In the genomic region with DNA sequence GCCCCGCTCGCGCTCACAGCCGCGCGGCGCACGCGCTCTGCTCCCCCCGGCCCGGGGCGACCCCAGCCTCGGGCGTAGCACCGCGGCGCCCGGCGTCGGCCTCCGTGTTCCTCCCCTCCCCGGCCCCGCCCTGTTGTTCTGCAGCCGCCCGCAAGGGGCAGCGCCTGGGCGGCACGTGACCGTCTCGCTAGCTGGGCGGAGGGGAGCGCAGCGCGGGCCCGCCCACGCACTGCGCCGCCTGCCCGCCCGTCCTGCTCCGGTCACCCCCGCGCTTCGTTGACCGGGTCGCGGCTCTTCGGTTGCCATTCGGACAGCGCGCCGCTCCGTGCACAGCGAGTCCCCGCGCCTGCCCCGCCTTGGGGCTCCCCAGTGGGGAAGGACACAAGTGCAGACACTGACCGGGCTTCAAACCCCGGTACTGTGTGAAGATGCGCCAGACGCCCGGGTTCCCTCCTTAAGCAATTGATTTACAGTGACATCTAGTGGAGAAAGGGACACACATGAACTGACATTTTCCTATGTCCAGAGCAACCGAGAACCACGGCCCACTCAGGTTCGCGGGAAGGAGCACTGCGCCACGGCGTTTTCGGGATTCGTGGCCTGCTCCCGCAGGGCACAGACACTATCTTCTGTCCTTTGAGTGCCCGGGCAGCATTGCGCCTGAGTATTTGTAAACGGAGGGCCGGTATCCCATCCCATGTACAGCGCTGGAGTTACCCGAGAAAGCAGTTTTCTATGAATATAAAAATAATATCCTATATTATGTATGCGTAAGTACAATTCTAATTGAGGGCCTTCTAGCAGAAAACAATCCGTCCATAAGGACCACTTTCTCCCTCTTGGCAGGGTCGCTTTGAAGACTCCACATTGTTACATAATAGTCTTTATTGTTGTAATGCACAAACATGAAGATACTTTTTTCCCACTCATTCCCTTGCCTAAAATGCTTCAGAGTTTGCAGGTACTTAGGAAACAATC, we compare ENCODE assay signal across 8 cellular contexts. TPM values are rescaled to one million over a fixed set of nuclear protein-coding genes. Genes with fewer than 3 reads are reported as not detected.
A peak's percentile ranks its signal among the peaks of the same experiment; 100 is the strongest.
DNase-seq lines count a peak whose midpoint lies in the region; ATAC-seq and TF ChIP-seq lines count a peak whose summit lies in the region.

No MANE protein-coding gene starts in this region.

- peak; percentile 74 for ATAC-seq in HG03457 (IDR thresholded peaks at IDR 0.05; ENCODE audit: unreplicated experiment)

- H3K9me3 ChIP-seq in BE2C (no peaks in the 10 kb centered on the region), colonic mucosa (no peaks in the 10 kb centered on the region)

- H3K27me3 ChIP-seq in BE2C, result no peaks in the 10 kb centered on the region
- H3K27me3 ChIP-seq in colonic mucosa, result no peaks in the 10 kb centered on the region

- TF ChIP-seq CTCF in BE2C (IDR thresholded peaks at IDR 0.05; ENCODE audit: low read depth, low read length), result peak; percentile 56
- TF ChIP-seq CTCF in colonic mucosa (IDR thresholded peaks at IDR 0.05), result peak; percentile 67

- intact Hi-C loops in colonic mucosa (cut with DNase I), result loop anchor here (5.0 to 10.0 kb wide), 2 partner anchors 153 to 336 kb away; partner anchors contain the start of genes EIF5B, LIPT1, TSGA10 and TXNDC9

- H3K27ac ChIP-seq in colonic mucosa, result peak overlapping the region; percentile 92

- DNase-seq in BE2C (peak; percentile 91), GM19240 (ENCODE audit: insufficient read length, low spot score) (peak; percentile 79), NCI-H510A treated with DMSO at 0.1 percent for 48 hours (lab: John Stamatoyannopoulos, UW) (peak; percentile 91), colonic mucosa (peak; percentile 93), kidney tubule cell (ENCODE audit: low spot score) (peak; percentile 93)
- DNase-seq in activated CD4-positive, alpha-beta T cell treated with anti-CD3 and anti-CD28 coated beads for 48 hours, result peak; percentile 94
- DNase-seq in stimulated activated CD4-positive, alpha-beta T cell treated with anti-CD3 and anti-CD28 coated beads, Interleukin-1b, Interleukin-23, amount 100 ng/mL, for 1 hour (ENCODE audit: low read depth in 2 of 2), result peak; percentile 86 to 91

- H3K4me3 ChIP-seq in BE2C (ENCODE audit: low read depth, low read length), result peak overlapping the region; percentile 60
- peak overlapping the region; percentile 89 for H3K4me3 ChIP-seq in colonic mucosa

- no peaks in the 10 kb centered on the region for H3K4me1 ChIP-seq in BE2C
- no peaks in the 10 kb centered on the region for H3K4me1 ChIP-seq in colonic mucosa

- peak overlapping the region; percentile 78 to 94 for H3K9ac ChIP-seq in colonic mucosa (ENCODE audit: low read depth in 2 of 2, low read length in 2 of 2)

- H3K36me3 ChIP-seq in BE2C (no peaks in the 10 kb centered on the region), colonic mucosa (no peaks in the 10 kb centered on the region)

RNA-seq across cellular contexts. Expression of gene REV1, which starts 0.6 kb away (rescaled TPM):
- 18.9 TPM for polyA plus RNA-seq in BE2C (2012; ENCODE audit: insufficient read depth, insufficient read length, low read depth)
- 10 to 100 TPM; 29.7 to 37.4 TPM for total RNA-seq in colonic mucosa

Comparison
In these comparisons a context has a peak if more than half of its experiments do, and no peak if none do; other contexts are left out.
1. Peak in every context shown above with its lines: DNase-seq, ATAC-seq, H3K4me3 ChIP-seq and H3K27ac ChIP-seq.